In genomic region chr19:13487985-13488384, GRCh38 we compare ENCODE assay signal across 28 cellular contexts.
"Had no signal": no experiment of that assay in that cellular context is flagged by ENCODE, and none has a peak within 500 bp of the region (broad histone marks: within the 10 kb centered on the region; RNA-seq: fewer than 3 reads in every experiment).

No MANE protein-coding gene starts in this region.

- H3K4me2 ChIP-seq: neural progenitor cell, smooth muscle cell had no signal

- H3K27ac ChIP-seq: neural progenitor cell, ovary, parathyroid adenoma, psoas muscle, skin epidermis, spleen, suprapubic skin, testis, tibial artery, transverse colon, upper lobe of right lung, uterus had no signal

- ATAC-seq: natural killer cell; psoas muscle; right cardiac atrium; sciatic nerve; stimulated activated memory B cell treated with anti-CD40 and anti-IgM and Interleukin-4, amounts not matched to agents 10 μg/mL and 1 μg/mL and 100 μg/mL, for 72 hours; stimulated activated naive CD8-positive, alpha-beta T cell treated with anti-CD3 and anti-CD28 coated beads, Interleukin-15, amount 100 ng/mL, for 72 hours; stimulated activated naive CD8-positive, alpha-beta T cell treated with anti-CD3 and anti-CD28 coated beads, Interleukin-15, Interleukin-2, amounts not matched to agents 100 U/mL and 50 U/mL, for 24 hours; upper lobe of right lung had no signal

- H3K4me1 ChIP-seq: neural progenitor cell, parathyroid adenoma, psoas muscle, spleen, suprapubic skin, testis, tibial artery, transverse colon, upper lobe of right lung, uterus had no signal

- H3K9ac ChIP-seq: neural progenitor cell, parathyroid adenoma had no signal

- H3K9me3 ChIP-seq: ovary, testis, upper lobe of right lung, uterus had no signal

- H3K36me3 ChIP-seq: neural progenitor cell, ovary, spleen, suprapubic skin, tibial artery, transverse colon, upper lobe of right lung, uterus had no signal

- H3K27me3 ChIP-seq: neural progenitor cell, ovary, testis, uterus had no signal

- H3K4me3 ChIP-seq: neural progenitor cell, ovary, psoas muscle, skin epidermis, smooth muscle cell, spleen, suprapubic skin, testis, tibial artery, transverse colon, upper lobe of right lung, uterus had no signal

- H2AFZ ChIP-seq: neural progenitor cell, parathyroid adenoma had no signal

- H3K79me2 ChIP-seq: parathyroid adenoma had no signal

- DNase-seq: natural killer cell; occipital lobe; ovary; posterior cingulate gyrus; psoas muscle; right cardiac atrium; spleen; stimulated activated CD4-positive, alpha-beta T cell treated with anti-CD3 and anti-CD28 coated beads, Interleukin-12 subunit alpha, Interleukin-12 subunit beta, amount 100 ng/mL, for 4 hours; stimulated activated CD4-positive, alpha-beta T cell treated with anti-CD3 and anti-CD28 coated beads, Interleukin-1b, Interleukin-23, amount 100 ng/mL, for 48 hours; stimulated activated CD4-positive, alpha-beta T cell treated with anti-CD3 and anti-CD28 coated beads, Interleukin-4, amount 100 ng/mL, for 1 hour; stimulated activated CD4-positive, alpha-beta T cell treated with anti-CD3 and anti-CD28 coated beads, Interleukin-4, amount 100 ng/mL, for 4 hours; stimulated activated CD8-positive, alpha-beta memory T cell treated with anti-CD3 and anti-CD28 coated beads, Interleukin-4, amount 100 ng/mL, for 48 hours; stimulated activated naive CD4-positive, alpha-beta T cell; stimulated activated naive CD8-positive, alpha-beta T cell treated with anti-CD3 and anti-CD28 coated beads, Interleukin-15, amount 100 ng/mL, for 72 hours; stimulated activated naive CD8-positive, alpha-beta T cell treated with anti-CD3 and anti-CD28 coated beads, Interleukin-15, Interleukin-2, amounts not matched to agents 100 U/mL and 50 U/mL, for 24 hours; substantia nigra; testis; tibial artery; transverse colon; upper lobe of right lung; uterus had no signal
